23 cellular contexts compared by ENCODE assay signal in the genomic region with DNA sequence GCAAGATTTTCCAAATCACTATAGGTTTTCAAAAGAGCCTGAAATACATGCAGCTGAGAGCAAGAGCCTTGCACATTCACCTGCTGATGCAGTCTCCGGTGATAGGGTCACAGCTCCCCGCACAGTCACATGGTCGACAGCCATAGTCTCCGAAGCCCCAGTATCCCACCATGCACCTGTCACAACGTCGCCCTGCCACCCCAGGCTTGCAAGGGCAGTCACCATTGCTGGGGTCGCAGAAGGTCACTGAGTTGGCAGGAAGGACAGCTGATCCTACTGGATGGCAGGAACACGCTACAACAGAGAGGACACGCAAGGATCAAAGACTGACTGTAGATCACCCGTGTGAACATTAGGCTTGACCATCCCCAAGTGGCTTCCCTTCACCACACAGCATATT.
"Had no signal": no experiment of that assay in that cellular context is flagged by ENCODE, and none has a peak within 500 bp of the region (broad histone marks: within the 10 kb centered on the region; RNA-seq: fewer than 3 reads in every experiment).

No MANE protein-coding gene starts in this region.

- H3K9me3 ChIP-seq: SJSA1 had no signal

- H3K9ac ChIP-seq: KMS-11 had no signal

- H3K27ac ChIP-seq: KMS-11, RWPE1, SJSA1 had no signal

- DNase-seq: Kasumi-1, MM.1S, MV-4-11, NCI-H1048, NCI-H1105, NCI-H1417, NCI-H1436 treated with DMSO at 0.1 percent for 48 hours, NCI-H1694, NCI-H187 treated with DMSO at 0.1 percent for 48 hours, NCI-H2029 treated with DMSO at 0.1 percent for 48 hours, NCI-H2171 treated with DMSO at 0.1 percent for 48 hours, NCI-H345, NCI-H524, NCI-H526 treated with DMSO at 0.1 percent for 48 hours, NCI-H748 treated with DMSO at 0.1 percent for 48 hours, PC-3, SIG-M5 had no signal

- ATAC-seq: HepG2, K562, Panc1, PC-3 had no signal

- H3K4me2 ChIP-seq: KMS-11 had no signal

- H3K4me1 ChIP-seq: SJSA1 had no signal

- H3K27me3 ChIP-seq: SJSA1 had no signal

- H3K4me3 ChIP-seq: K562, SJSA1 had no signal
